ENCODE assay signal across 23 cellular contexts in genomic region chr17:58320570-58321323, GRCh38. TPM values are rescaled to one million over a fixed set of nuclear protein-coding genes. Genes with fewer than 3 reads are reported as not detected.
A peak's percentile ranks its signal among the peaks of the same experiment; 100 is the strongest.
DNase-seq lines count a peak whose midpoint lies in the region; ATAC-seq and TF ChIP-seq lines count a peak whose summit lies in the region.
"Had no signal": no experiment of that assay in that cellular context is flagged by ENCODE, and none has a peak within 500 bp of the region (broad histone marks: within the 10 kb centered on the region; RNA-seq: fewer than 3 reads in every experiment).

No MANE protein-coding gene starts in this region.

- no peak for TF ChIP-seq POLR2A in uterus (IDR thresholded peaks at IDR 0.05)

- in situ Hi-C loops in HAP-1 (cut with MboI; ENCODE audit: low sequenced_read_pairs), result no loop called here

- DNase-seq in left ventricle myocardium superior (peak; percentile 11), right atrium auricular region (ENCODE audit: low spot score) (no peak), RWPE2 (ENCODE audit: low spot score) (peak; percentile 21), glutamatergic neuron (peak; percentile 0), uterus (no peak), HAP-1 (ENCODE audit: low spot score in 2 of 2) (no peak), MG63 (no peak)
- DNase-seq: activated CD4-positive, CD25-positive, alpha-beta regulatory T cell; activated gamma-delta T cell treated with Interleukin-2 at 50 U/mL for 16 hours; COR-L47; DMS79 treated with DMSO at 0.1 percent for 48 hours; Kasumi-1; NCI-H1694 treated with DMSO at 0.1 percent for 48 hours; NCI-H2171 treated with DMSO at 0.1 percent for 48 hours; NCI-H526; nephron progenitor cell; T-helper 9 cell; testis had no signal

- peaks cover 11% of the 10 kb centered on the region for H3K27me3 Mint-ChIP-seq in glutamatergic neuron (ENCODE audit: unreplicated experiment)

- H3K4me3 Mint-ChIP-seq in glutamatergic neuron (ENCODE audit: unreplicated experiment), result no peak overlapping the region
- H3K4me3 Mint-ChIP-seq: nephron progenitor cell had no signal

- H3K9me3 ChIP-seq in right atrium auricular region (no peaks in the 10 kb centered on the region), RWPE2 (ENCODE audit: severe bottlenecking) (no peaks in the 10 kb centered on the region), uterus (no peaks in the 10 kb centered on the region), HAP-1 (no peaks in the 10 kb centered on the region), MG63 (no peaks in the 10 kb centered on the region)
- H3K9me3 ChIP-seq: left lung, testis had no signal

- H3K36me3 Mint-ChIP-seq in glutamatergic neuron (ENCODE audit: unreplicated experiment), result peaks cover 8% of the 10 kb centered on the region

- H3K4me1 ChIP-seq in right atrium auricular region (peaks cover 0 to 10% of the 10 kb centered on the region in 2 donors), RWPE2 (ENCODE audit: insufficient read depth, poor library complexity, severe bottlenecking) (no peaks in the 10 kb centered on the region), uterus (no peaks in the 10 kb centered on the region), HAP-1 (no peaks in the 10 kb centered on the region)

- H3K36me3 ChIP-seq in right atrium auricular region, result no peaks in the 10 kb centered on the region
- no peaks in the 10 kb centered on the region for H3K36me3 ChIP-seq in RWPE2 (ENCODE audit: low read depth)
- H3K36me3 ChIP-seq in uterus, result no peaks in the 10 kb centered on the region
- H3K36me3 ChIP-seq in HAP-1 (replicated peaks), result no peaks in the 10 kb centered on the region
- H3K36me3 ChIP-seq in MG63, result no peaks in the 10 kb centered on the region
- H3K36me3 ChIP-seq: left lung had no signal

- H3K27ac ChIP-seq in right atrium auricular region, result no peak overlapping the region
- no peak overlapping the region for H3K27ac ChIP-seq in RWPE2 (ENCODE audit: poor library complexity, severe bottlenecking)
- H3K27ac ChIP-seq in uterus, result no peak overlapping the region
- H3K27ac ChIP-seq: left lung, testis had no signal

- peaks cover 5% of the 10 kb centered on the region for H3K9me3 Mint-ChIP-seq in glutamatergic neuron (ENCODE audit: unreplicated experiment)
- H3K9me3 Mint-ChIP-seq: nephron progenitor cell had no signal

- ATAC-seq in left ventricle myocardium superior (no peak), RWPE2 (ENCODE audit: low read depth) (no peak)
- ATAC-seq: GM12878, left lung, sciatic nerve had no signal

- no peaks in the 10 kb centered on the region for H3K27me3 ChIP-seq in right atrium auricular region
- peaks cover 4% of the 10 kb centered on the region for H3K27me3 ChIP-seq in RWPE2 (ENCODE audit: insufficient read depth, poor library complexity, severe bottlenecking)
- no peaks in the 10 kb centered on the region for H3K27me3 ChIP-seq in uterus
- no peaks in the 10 kb centered on the region for H3K27me3 ChIP-seq in HAP-1 (ENCODE audit: low read depth)
- H3K27me3 ChIP-seq in MG63, result no peaks in the 10 kb centered on the region
- H3K27me3 ChIP-seq: testis had no signal

- intact Hi-C loops in left ventricle myocardium superior (cut with micrococcal nuclease), result no loop called here
- intact Hi-C loops in uterus (cut with DNase I; ENCODE audit: low total_unique reads), result no loop called here

- no peak for TF ChIP-seq CTCF in right atrium auricular region (IDR thresholded peaks at IDR 0.05)
- TF ChIP-seq CTCF in RWPE2 (IDR thresholded peaks at IDR 0.05; ENCODE audit: poor library complexity, severe bottlenecking), result no peak
- no peak for TF ChIP-seq CTCF in glutamatergic neuron (IDR thresholded peaks at IDR 0.05; ENCODE audit: partially characterized antibody, unreplicated experiment)
- no peak for TF ChIP-seq CTCF in uterus (IDR thresholded peaks at IDR 0.05)

- peaks cover 9% of the 10 kb centered on the region for H3K4me1 Mint-ChIP-seq in glutamatergic neuron (ENCODE audit: low read depth, unreplicated experiment)

- no peak overlapping the region for H3K27ac Mint-ChIP-seq in glutamatergic neuron (ENCODE audit: unreplicated experiment)
- H3K27ac Mint-ChIP-seq: nephron progenitor cell had no signal

- H3K4me3 ChIP-seq in right atrium auricular region (no peak overlapping the region), RWPE2 (ENCODE audit: severe bottlenecking) (no peak overlapping the region), uterus (no peak overlapping the region), HAP-1 (no peak overlapping the region), MG63 (no peak overlapping the region)
- H3K4me3 ChIP-seq: GM12878, left lung, testis had no signal

RNA-seq across cellular contexts. Expression of gene TSPOAP1, which starts 7.8 kb away (rescaled TPM):
- total RNA-seq in left ventricle myocardium superior (18.8 TPM), right atrium auricular region (1 to 10 TPM; 6.1 to 8.5 TPM), glutamatergic neuron (ENCODE audit: unreplicated experiment) (39.7 TPM), uterus (10 to 100 TPM in 3 of 4 donors, under 1 TPM in 1; 0.59 to 43.7 (median 32.4) TPM)
- total RNA-seq in MG63 (2014; rRNA removed; shearing (Covaris generic); ENCODE audit: low replicate concordance), result 7.0 and 31.1 TPM in 2 replicates
- total RNA-seq: dermis microvascular lymphatic vessel endothelial cell had no signal

RNA-seq across cellular contexts. Expression of gene SUPT4H1, which starts 31.3 kb away (rescaled TPM):
- 62.2 TPM for total RNA-seq in left ventricle myocardium superior
- 10 to 100 TPM; 50.0 to 51.4 TPM for total RNA-seq in right atrium auricular region
- total RNA-seq in glutamatergic neuron (ENCODE audit: unreplicated experiment), result 82.1 TPM
- total RNA-seq in uterus, result 100 to 1,000 TPM in 2 of 4 donors, 10 to 100 TPM in 2; 31.1 to 267 (median 98.1) TPM
- total RNA-seq in MG63 (2014; rRNA removed; shearing (Covaris generic); ENCODE audit: low replicate concordance), result 97.2 and 170 TPM in 2 replicates

RNA-seq across cellular contexts. Expression of gene MPO, which starts 40.0 kb away (rescaled TPM):
- total RNA-seq in left ventricle myocardium superior, result 0.42 TPM
- under 1 TPM; 0.12 to 0.30 TPM for total RNA-seq in right atrium auricular region
- total RNA-seq in glutamatergic neuron (ENCODE audit: unreplicated experiment), result not detected
- total RNA-seq in uterus, result 10 to 100 TPM in 1 of 4 donors, under 1 TPM in 1, not detected in 2; 0.79 to 21.7 TPM
- not detected in 2 replicates for total RNA-seq in MG63 (2014; rRNA removed; shearing (Covaris generic); ENCODE audit: low replicate concordance)
- total RNA-seq: activated CD8-positive, alpha-beta memory T cell treated with anti-CD3 and anti-CD28 coated beads for 36 hours; dermis microvascular lymphatic vessel endothelial cell had no signal

Comparison
In these comparisons a context has a peak if more than half of its experiments do, and no peak if none do; other contexts are left out.
1. DNase-seq: peak in left ventricle myocardium superior (single experiment), RWPE2 (single experiment) and glutamatergic neuron (single experiment); none in right atrium auricular region (single experiment), uterus (0 of 2), HAP-1 (0 of 2) and MG63 (single experiment).